ENCODE assay signal across 23 cellular contexts in the genomic region with DNA sequence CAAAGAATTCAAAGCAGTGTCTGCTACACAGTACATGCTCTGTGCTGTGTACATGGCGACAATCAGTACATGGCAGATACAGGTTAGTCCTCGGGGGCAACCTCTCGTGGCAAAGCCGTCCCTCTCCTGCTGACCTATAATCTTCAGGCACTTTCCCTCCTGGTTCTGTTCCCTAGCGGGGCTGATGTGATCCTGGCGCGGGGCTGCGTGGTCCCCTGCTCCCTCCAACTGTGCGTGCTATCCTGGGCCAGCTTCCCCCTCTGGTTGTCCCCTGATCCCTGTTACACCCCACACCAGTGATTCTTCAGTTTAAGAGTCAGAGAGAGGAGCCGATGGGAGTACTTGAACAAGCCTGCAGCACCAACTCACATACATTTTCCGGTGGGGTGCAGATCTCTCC. TPM values are rescaled to one million over a fixed set of nuclear protein-coding genes. Genes with fewer than 3 reads are reported as not detected.
"Had no signal": no experiment of that assay in that cellular context is flagged by ENCODE, and none has a peak within 500 bp of the region (broad histone marks: within the 10 kb centered on the region; RNA-seq: fewer than 3 reads in every experiment).

No MANE protein-coding gene starts in this region.

- H3K4me1 Mint-ChIP-seq: activated naive CD8-positive, alpha-beta T cell treated with anti-CD3 and anti-CD28 coated beads, Interleukin-2, amount 10 ng/mL, durations not matched to agents 7 days and 5 days; WTC11 had no signal

- H3K27me3 ChIP-seq: adrenal gland, breast epithelium had no signal

- H3K27ac Mint-ChIP-seq: activated CD8-positive, alpha-beta T cell treated with anti-CD3 and anti-CD28 coated beads, Interleukin-2, amount 10 ng/mL, durations not matched to agents 7 days and 5 days; activated naive CD8-positive, alpha-beta T cell treated with anti-CD3 and anti-CD28 coated beads, Interleukin-2, amount 10 ng/mL, durations not matched to agents 7 days and 5 days; T-helper 1 cell treated with Interleukin-12 subunit alpha and Interleukin-12 subunit beta and Interleukin-4 antibody, amounts not matched to agents 30 μg/mL and 1 μg/mL, for 36 hours; WTC11 had no signal

- H3K4me1 ChIP-seq: breast epithelium had no signal

- H3K27ac ChIP-seq: adrenal gland, breast epithelium had no signal

- H3K4me3 ChIP-seq: adrenal gland, breast epithelium had no signal

- H3K4me3 Mint-ChIP-seq: activated CD8-positive, alpha-beta T cell treated with anti-CD3 and anti-CD28 coated beads, Interleukin-2, amount 10 ng/mL, durations not matched to agents 7 days and 5 days; activated naive CD8-positive, alpha-beta T cell treated with anti-CD3 and anti-CD28 coated beads, Interleukin-2, amount 10 ng/mL, durations not matched to agents 7 days and 5 days; T-helper 1 cell treated with Interleukin-12 subunit alpha and Interleukin-12 subunit beta and Interleukin-4 antibody, amounts not matched to agents 30 μg/mL and 1 μg/mL, for 36 hours; WTC11 had no signal

- DNase-seq: activated CD4-positive, alpha-beta T cell treated with anti-CD3 and anti-CD28 coated beads for 48 hours; activated CD4-positive, alpha-beta T cell treated with anti-CD3 and anti-CD28 coated beads, Interleukin-2, amount 50 U/mL, for 4 hours; activated CD4-positive, CD25-positive, alpha-beta regulatory T cell treated with anti-CD3 and anti-CD28 coated beads, Interleukin-2, amount 50 U/mL, for 72 hours; activated CD8-positive, alpha-beta memory T cell treated with anti-CD3 and anti-CD28 coated beads, Interleukin-2, amount 50 U/mL, for 48 hours; activated CD8-positive, alpha-beta T cell treated with anti-CD3 and anti-CD28 coated beads, Interleukin-2, amount 10 ng/mL, durations not matched to agents 7 days and 5 days; activated naive CD4-positive, alpha-beta T cell treated with anti-CD3 and anti-CD28 coated beads, Interleukin-2, amount 50 U/mL, for 16 hours; activated naive CD8-positive, alpha-beta T cell treated with anti-CD3 and anti-CD28 coated beads, Interleukin-2, amount 10 ng/mL, durations not matched to agents 7 days and 5 days; activated T-cell treated with anti-CD3 and anti-CD28 coated beads, Interleukin-2, amount 50 U/mL, for 1 hour; adrenal gland; anterior cingulate cortex; Karpas-422; MM.1S; NCI-H1105; NCI-H1436 treated with DMSO at 0.1 percent for 48 hours; NCI-H187; NCI-H2081; NCI-H510A treated with DMSO at 0.1 percent for 48 hours; PC-3; SHP77 treated with DMSO at 0.1 percent for 48 hours had no signal

- H3K9me3 ChIP-seq: adrenal gland, breast epithelium had no signal

- H3K36me3 ChIP-seq: adrenal gland, breast epithelium had no signal

- H3K9me3 Mint-ChIP-seq: activated naive CD8-positive, alpha-beta T cell treated with anti-CD3 and anti-CD28 coated beads, Interleukin-2, amount 10 ng/mL, durations not matched to agents 7 days and 5 days; T-helper 1 cell treated with Interleukin-12 subunit alpha and Interleukin-12 subunit beta and Interleukin-4 antibody, amounts not matched to agents 30 μg/mL and 1 μg/mL, for 36 hours; WTC11 had no signal

- H3K36me3 Mint-ChIP-seq: activated naive CD8-positive, alpha-beta T cell treated with anti-CD3 and anti-CD28 coated beads, Interleukin-2, amount 10 ng/mL, durations not matched to agents 7 days and 5 days; WTC11 had no signal

RNA-seq across cellular contexts. Expression of a gene that starts 12.1 kb away (rescaled TPM):
- total RNA-seq: PC-3, SK-MEL-5 had no signal

RNA-seq across cellular contexts. Expression of a gene that starts 21.7 kb away (rescaled TPM):
- total RNA-seq: PC-3, SK-MEL-5 had no signal

RNA-seq across cellular contexts. Expression of a gene that starts 43.7 kb away (rescaled TPM):
- total RNA-seq: activated CD8-positive, alpha-beta T cell treated with anti-CD3 and anti-CD28 coated beads, Interleukin-2, amount 10 ng/mL, durations not matched to agents 7 days and 5 days; activated naive CD8-positive, alpha-beta T cell treated with anti-CD3 and anti-CD28 coated beads, Interleukin-2, amount 10 ng/mL, durations not matched to agents 7 days and 5 days; adrenal gland; breast epithelium; PC-3; SK-MEL-5 had no signal
